ENCODE assay signal across 25 cellular contexts in the genomic region with DNA sequence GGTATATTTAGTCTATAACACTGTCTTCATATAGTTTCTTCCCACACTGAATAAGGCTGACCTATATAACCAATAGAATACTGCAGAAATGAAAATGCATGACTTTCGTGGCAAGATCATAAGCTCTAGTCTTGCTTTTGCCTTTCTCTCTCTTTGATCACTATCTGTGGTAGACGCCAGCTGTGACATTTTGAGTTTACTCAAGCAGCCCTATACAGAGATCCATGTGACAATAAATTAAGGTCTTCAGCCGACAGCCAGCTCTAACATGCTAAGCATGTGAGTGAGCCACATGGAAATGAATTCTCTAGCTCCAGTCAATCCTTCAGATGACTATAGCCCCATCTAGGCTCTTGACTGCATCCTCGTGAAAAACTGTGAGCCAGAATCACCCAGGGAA.
"Had no signal": no experiment of that assay in that cellular context is flagged by ENCODE, and none has a peak within 500 bp of the region (broad histone marks: within the 10 kb centered on the region; RNA-seq: fewer than 3 reads in every experiment).

No MANE protein-coding gene starts in this region.

- H3K27ac ChIP-seq: esophagus squamous epithelium, hepatocyte, pancreas, prostate gland, spleen, tibial artery, upper lobe of left lung, uterus had no signal

- H3K4me2 ChIP-seq: hepatocyte had no signal

- H3K27me3 ChIP-seq: esophagus squamous epithelium, hepatocyte, pancreas, spleen, tibial artery, upper lobe of left lung, uterus had no signal

- DNase-seq: dermis blood vessel endothelial cell; esophagus squamous epithelium; foreskin fibroblast; head of caudate nucleus; kidney; left cardiac atrium; left ventricle myocardium superior; mesenchymal stem cell; midbrain; occipital lobe; pancreas; spleen; stimulated activated CD4-positive, alpha-beta T cell treated with anti-CD3 and anti-CD28 coated beads, Interleukin-15, amount 100 ng/mL, for 24 hours; stimulated activated CD4-positive, alpha-beta T cell treated with anti-CD3 and anti-CD28 coated beads, Interleukin-1b, Interleukin-23, amount 100 ng/mL, for 48 hours; stimulated activated CD4-positive, alpha-beta T cell treated with anti-CD3 and anti-CD28 coated beads, Interleukin-4, amount 100 ng/mL, for 24 hours; tibial artery; upper lobe of left lung; uterus had no signal

- H3K4me3 ChIP-seq: esophagus squamous epithelium, hepatocyte, lung, pancreas, prostate gland, spleen, tibial artery, upper lobe of left lung, uterus had no signal

- H3K4me3 Mint-ChIP-seq: natural killer cell treated with Interleukin-12 subunit alpha and Interleukin-12 subunit beta and Interleukin-15 and Interleukin-18, amount 100 ng/mL, for 72 hours; stimulated activated memory B cell treated with anti-CD40 and anti-IgM and Interleukin-4, amounts not matched to agents 10 μg/mL and 1 μg/mL and 100 μg/mL, for 72 hours; stimulated activated naive CD8-positive, alpha-beta T cell treated with anti-CD3 and anti-CD28 coated beads, Interleukin-15, Interleukin-2, amounts not matched to agents 100 ng/mL and 50 ng/mL, for 24 hours had no signal

- H2AFZ ChIP-seq: hepatocyte had no signal

- H3K9me3 ChIP-seq: esophagus squamous epithelium, pancreas, prostate gland, spleen, tibial artery, upper lobe of left lung, uterus had no signal

- ATAC-seq: left cardiac atrium; left ventricle myocardium superior; natural killer cell treated with Interleukin-12 subunit alpha and Interleukin-12 subunit beta and Interleukin-15 and Interleukin-18, amount 100 ng/mL, for 72 hours; pancreas; sciatic nerve; stimulated activated memory B cell treated with anti-CD40 and anti-IgM and Interleukin-4, amounts not matched to agents 10 μg/mL and 1 μg/mL and 100 μg/mL, for 72 hours had no signal

- H3K36me3 Mint-ChIP-seq: natural killer cell treated with Interleukin-12 subunit alpha and Interleukin-12 subunit beta and Interleukin-15 and Interleukin-18, amount 100 ng/mL, for 72 hours; stimulated activated memory B cell treated with anti-CD40 and anti-IgM and Interleukin-4, amounts not matched to agents 10 μg/mL and 1 μg/mL and 100 μg/mL, for 72 hours had no signal

- H3K36me3 ChIP-seq: esophagus squamous epithelium, pancreas, prostate gland, spleen, tibial artery, upper lobe of left lung, uterus had no signal

- H3K27me3 Mint-ChIP-seq: natural killer cell treated with Interleukin-12 subunit alpha and Interleukin-12 subunit beta and Interleukin-15 and Interleukin-18, amount 100 ng/mL, for 72 hours; stimulated activated memory B cell treated with anti-CD40 and anti-IgM and Interleukin-4, amounts not matched to agents 10 μg/mL and 1 μg/mL and 100 μg/mL, for 72 hours; stimulated activated naive CD8-positive, alpha-beta T cell treated with anti-CD3 and anti-CD28 coated beads, Interleukin-15, Interleukin-2, amounts not matched to agents 100 ng/mL and 50 ng/mL, for 24 hours had no signal

- H3K79me2 ChIP-seq: hepatocyte had no signal

- H3K4me1 ChIP-seq: esophagus squamous epithelium, pancreas, prostate gland, spleen, tibial artery, upper lobe of left lung, uterus had no signal

- H3K27ac Mint-ChIP-seq: natural killer cell treated with Interleukin-12 subunit alpha and Interleukin-12 subunit beta and Interleukin-15 and Interleukin-18, amount 100 ng/mL, for 72 hours; stimulated activated memory B cell treated with anti-CD40 and anti-IgM and Interleukin-4, amounts not matched to agents 10 μg/mL and 1 μg/mL and 100 μg/mL, for 72 hours; stimulated activated naive CD8-positive, alpha-beta T cell treated with anti-CD3 and anti-CD28 coated beads, Interleukin-15, Interleukin-2, amounts not matched to agents 100 ng/mL and 50 ng/mL, for 24 hours had no signal

- H3K9me3 Mint-ChIP-seq: stimulated activated memory B cell treated with anti-CD40 and anti-IgM and Interleukin-4, amounts not matched to agents 10 μg/mL and 1 μg/mL and 100 μg/mL, for 72 hours had no signal

- H3K4me1 Mint-ChIP-seq: stimulated activated memory B cell treated with anti-CD40 and anti-IgM and Interleukin-4, amounts not matched to agents 10 μg/mL and 1 μg/mL and 100 μg/mL, for 72 hours had no signal
